In genomic region chr4:56821394-56822263, GRCh38 we compare ENCODE assay signal across 9 cellular contexts.
DNase-seq lines count a peak whose midpoint lies in the region; ATAC-seq and TF ChIP-seq lines count a peak whose summit lies in the region.
"Had no signal": no experiment of that assay in that cellular context is flagged by ENCODE, and none has a peak within 500 bp of the region (broad histone marks: within the 10 kb centered on the region; RNA-seq: fewer than 3 reads in every experiment).

Gene SPINK2, minus strand, starts transcription at chr4:56821701. Its CDS starts 39 bp downstream, at chr4:56821662.

- CTCF ChIA-PET in activated naive CD4-positive, alpha-beta T cell treated with anti-CD3 and anti-CD28 coated beads, Interleukin-2, amount 10 ng/mL, durations not matched to agents 7 days and 5 days (lab: Charles Lee), result interaction anchor here (1.1 to 1.6 kb wide), 5 partner anchors 15 to 27 kb away, joined by 3 to 6 read pairs (median 3); no protein-coding TSS in a partner anchor

- TF ChIP-seq CTCF in GM12865 (IDR thresholded peaks at IDR 0.05; ENCODE audit: insufficient read depth, low read depth, low read length, missing control alignments), result no peak
- TF ChIP-seq CTCF in RWPE2 (IDR thresholded peaks at IDR 0.05; ENCODE audit: poor library complexity, severe bottlenecking), result peak; percentile 52

- H3K4me1 Mint-ChIP-seq in activated naive CD4-positive, alpha-beta T cell treated with anti-CD3 and anti-CD28 coated beads, Interleukin-2, amount 10 ng/mL, durations not matched to agents 7 days and 5 days, result peaks cover 37% of the 10 kb centered on the region

- ATAC-seq in HG03103 (IDR thresholded peaks at IDR 0.05; ENCODE audit: low read depth, unreplicated experiment), result peak; percentile 30
- peak; percentile 92 for ATAC-seq in RWPE2 (ENCODE audit: low read depth)
- ATAC-seq in GM18858 (IDR thresholded peaks at IDR 0.05; ENCODE audit: unreplicated experiment), result no peak

- H3K4me3 ChIP-seq in GM12865 (ENCODE audit: low read depth, low read length) (no peak within 1 kb of the TSS), RWPE2 (ENCODE audit: severe bottlenecking) (peak within 1 kb of the TSS; percentile 36), iPS DF 6.9 (ENCODE audit: low read length) (peak within 1 kb of the TSS; percentile 36; the same call in 1 of the 2 replicates)

- no peak within 1 kb of the TSS for H3K27ac ChIP-seq in RWPE2 (ENCODE audit: poor library complexity, severe bottlenecking)
- H3K27ac ChIP-seq in iPS DF 6.9 (ENCODE audit: low read length), result no peak within 1 kb of the TSS
- H3K27ac ChIP-seq: epithelial cell of prostate had no signal

- WGBS in iPS DF 6.9 (ENCODE audit: insufficient coverage, insufficient read length), result no CpG with 5 or more reads among the region's 58 CpGs

- H3K27me3 Mint-ChIP-seq in activated naive CD4-positive, alpha-beta T cell treated with anti-CD3 and anti-CD28 coated beads, Interleukin-2, amount 10 ng/mL, durations not matched to agents 7 days and 5 days, result peaks cover 49% of the 10 kb centered on the region

- H3K36me3 ChIP-seq in RWPE2 (ENCODE audit: low read depth) (no peaks in the 10 kb centered on the region), iPS DF 6.9 (ENCODE audit: control insufficient read depth, insufficient read depth, low read length) (no peaks in the 10 kb centered on the region)

- H3K36me3 Mint-ChIP-seq in activated naive CD4-positive, alpha-beta T cell treated with anti-CD3 and anti-CD28 coated beads, Interleukin-2, amount 10 ng/mL, durations not matched to agents 7 days and 5 days, result peaks cover 4% of the 10 kb centered on the region

- H3K9me3 Mint-ChIP-seq in activated naive CD4-positive, alpha-beta T cell treated with anti-CD3 and anti-CD28 coated beads, Interleukin-2, amount 10 ng/mL, durations not matched to agents 7 days and 5 days, result no peaks in the 10 kb centered on the region

- peak within 1 kb of the TSS; percentile 70 for H3K4me3 Mint-ChIP-seq in activated naive CD4-positive, alpha-beta T cell treated with anti-CD3 and anti-CD28 coated beads, Interleukin-2, amount 10 ng/mL, durations not matched to agents 7 days and 5 days

- DNase-seq in GM12865 (ENCODE audit: low read depth), result peak; percentile 24
- DNase-seq in RWPE2 (ENCODE audit: low spot score), result peak; percentile 58
- DNase-seq in activated naive CD4-positive, alpha-beta T cell treated with anti-CD3 and anti-CD28 coated beads, Interleukin-2, amount 10 ng/mL, durations not matched to agents 7 days and 5 days, result peak; percentile 82
- no peak for DNase-seq in iPS DF 6.9 (ENCODE audit: low read depth, low spot score)
- peak; percentile 26 to 47 (median 38) for DNase-seq in stimulated activated CD4-positive, alpha-beta T cell treated with anti-CD3 and anti-CD28 coated beads, Interleukin-1b, Interleukin-23, amount 100 ng/mL, for 24 hours (ENCODE audit: low read depth in 4 of 4, low spot score in 1 of 4)
- no peak for DNase-seq in GM19240 (ENCODE audit: insufficient read length, low spot score)

- H3K27me3 ChIP-seq in RWPE2 (ENCODE audit: insufficient read depth, poor library complexity, severe bottlenecking), result no peaks in the 10 kb centered on the region
- H3K27me3 ChIP-seq in iPS DF 6.9 (ENCODE audit: control insufficient read depth, insufficient read depth, low read length), result peaks cover 11% of the 10 kb centered on the region

- no peaks in the 10 kb centered on the region for H3K9me3 ChIP-seq in RWPE2 (ENCODE audit: severe bottlenecking)
- no peaks in the 10 kb centered on the region for H3K9me3 ChIP-seq in iPS DF 6.9 (ENCODE audit: control insufficient read depth, insufficient read depth, low read length)

- H3K27ac Mint-ChIP-seq in activated naive CD4-positive, alpha-beta T cell treated with anti-CD3 and anti-CD28 coated beads, Interleukin-2, amount 10 ng/mL, durations not matched to agents 7 days and 5 days, result no peak within 1 kb of the TSS

- H3K4me1 ChIP-seq in RWPE2 (ENCODE audit: insufficient read depth, poor library complexity, severe bottlenecking) (no peaks in the 10 kb centered on the region), iPS DF 6.9 (ENCODE audit: control insufficient read depth, insufficient read depth, low read length) (no peaks in the 10 kb centered on the region)

Comparison
In these comparisons a context has a peak if more than half of its experiments do, and no peak if none do; other contexts are left out.
1. DNase-seq: peak in GM12865 (single experiment), RWPE2 (single experiment), activated naive CD4-positive, alpha-beta T cell treated with anti-CD3 and anti-CD28 coated beads, Interleukin-2, amount 10 ng/mL, durations not matched to agents 7 days and 5 days (single experiment) and stimulated activated CD4-positive, alpha-beta T cell treated with anti-CD3 and anti-CD28 coated beads, Interleukin-1b, Interleukin-23, amount 100 ng/mL, for 24 hours (4 of 4); none in iPS DF 6.9 (single experiment) and GM19240 (single experiment).